Comparison of ENCODE assay signal across 10 cellular contexts in the genomic region with DNA sequence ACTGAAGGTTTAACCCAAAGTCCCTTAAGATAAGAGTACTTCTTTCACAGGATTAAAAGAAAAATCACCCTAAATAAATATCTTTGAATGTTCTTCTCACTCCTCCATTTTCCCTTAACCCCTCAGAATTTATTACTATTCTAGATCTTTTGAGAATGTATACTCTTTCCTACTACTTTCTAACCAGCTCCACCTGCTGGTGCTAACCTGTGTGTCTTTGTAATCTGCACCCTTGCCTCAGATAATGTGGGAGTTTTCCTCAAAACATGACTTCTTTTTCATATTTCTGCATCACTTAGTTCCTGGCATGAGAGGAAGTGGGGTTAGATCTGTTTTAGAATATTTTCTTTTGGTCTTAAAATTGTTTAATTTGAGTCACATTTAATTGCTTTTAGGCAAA.
DNase-seq lines count a peak whose midpoint lies in the region; ATAC-seq, FAIRE-seq and TF ChIP-seq lines count a peak whose summit lies in the region.
"Had no signal": no experiment of that assay in that cellular context is flagged by ENCODE, and none has a peak within 500 bp of the region (broad histone marks: within the 10 kb centered on the region; RNA-seq: fewer than 3 reads in every experiment).

No MANE protein-coding gene starts in this region.

- H3K27ac Mint-ChIP-seq in naive thymus-derived CD4-positive, alpha-beta T cell = no peak overlapping the region
- H3K27ac Mint-ChIP-seq: CD4-positive, CD25-positive, alpha-beta regulatory T cell; dendritic cell treated with granulocyte-macrophage colony-stimulating factor and Interleukin-4, amounts not matched to agents 40 ng/mL and 50 ng/mL, for 4 days had no signal

- peak; percentile 50; the same call in 1 of the 2 replicates for TF ChIP-seq CTCF in PC-9 (conservative IDR thresholded peaks at IDR 0.05)
- TF ChIP-seq CTCF in fibroblast of mammary gland (conservative IDR thresholded peaks at IDR 0.05; ENCODE audit: control insufficient read depth, insufficient read depth, low read depth, low read length) = peak; percentile 12

- no peaks in the 10 kb centered on the region for H3K36me3 Mint-ChIP-seq in naive thymus-derived CD4-positive, alpha-beta T cell
- H3K36me3 Mint-ChIP-seq: CD4-positive, CD25-positive, alpha-beta regulatory T cell had no signal

- no peak overlapping the region for H3K4me2 ChIP-seq in PC-9

- no peak overlapping the region for H2AFZ ChIP-seq in PC-9

- no TSS peak for BruUV-seq in PC-9 (replicated peaks; lab: Mats Ljungman, UMichigan)

- H3K36me3 ChIP-seq in PC-9 (ENCODE audit: low read depth) = no peaks in the 10 kb centered on the region
- H3K36me3 ChIP-seq in naive thymus-derived CD4-positive, alpha-beta T cell (ENCODE audit: control insufficient read depth in 2 of 3, insufficient read depth in 3 of 3, low read length in 3 of 3) = no peaks in the 10 kb centered on the region

- H3K4me1 ChIP-seq in PC-9 (replicated peaks; ENCODE audit: insufficient read depth) = no peaks in the 10 kb centered on the region
- no peaks in the 10 kb centered on the region for H3K4me1 ChIP-seq in naive thymus-derived CD4-positive, alpha-beta T cell (ENCODE audit: control insufficient read depth in 2 of 2, insufficient read depth in 2 of 2, low read length in 2 of 2)

- H3K27me3 Mint-ChIP-seq in naive thymus-derived CD4-positive, alpha-beta T cell = no peaks in the 10 kb centered on the region
- H3K27me3 Mint-ChIP-seq: CD4-positive, CD25-positive, alpha-beta regulatory T cell; dendritic cell treated with granulocyte-macrophage colony-stimulating factor and Interleukin-4, amounts not matched to agents 40 ng/mL and 50 ng/mL, for 4 days had no signal

- no peaks in the 10 kb centered on the region for H3F3A ChIP-seq in PC-9 (ENCODE audit: insufficient read depth, low read depth)

- no peak overlapping the region for H3K4me3 ChIP-seq in PC-9
- no peak overlapping the region for H3K4me3 ChIP-seq in fibroblast of mammary gland (ENCODE audit: control insufficient read depth, low read depth, low read length)
- H3K4me3 ChIP-seq in naive thymus-derived CD4-positive, alpha-beta T cell (ENCODE audit: low read length) = no peak overlapping the region

- ATAC-seq in naive thymus-derived CD4-positive, alpha-beta T cell = no peak

- POLR2A ChIA-PET in PC-9 (lab: Charles Lee; ENCODE audit: unreplicated experiment) = no interaction called here
- POLR2A ChIA-PET in naive thymus-derived CD4-positive, alpha-beta T cell (lab: Charles Lee) = no interaction called here

- CTCF ChIA-PET in PC-9 (lab: Charles Lee) = no interaction called here
- CTCF ChIA-PET in naive thymus-derived CD4-positive, alpha-beta T cell (lab: Charles Lee) = no interaction called here

- intact Hi-C loops in PC-9 (cut with micrococcal nuclease; ENCODE audit: unreplicated experiment) = no loop called here
- intact Hi-C loops in naive thymus-derived CD4-positive, alpha-beta T cell (cut with micrococcal nuclease) = no loop called here

- no peaks in the 10 kb centered on the region for H3K27me3 ChIP-seq in PC-9 (ENCODE audit: insufficient read depth, low read depth)
- no peaks in the 10 kb centered on the region for H3K27me3 ChIP-seq in naive thymus-derived CD4-positive, alpha-beta T cell (ENCODE audit: control insufficient read depth in 2 of 2, insufficient read depth in 2 of 2, low read length in 2 of 2)

- H3K9me3 Mint-ChIP-seq in naive thymus-derived CD4-positive, alpha-beta T cell = peaks cover 0 to 18% (median 6%) of the 10 kb centered on the region in 11 donors
- H3K9me3 Mint-ChIP-seq: dendritic cell treated with granulocyte-macrophage colony-stimulating factor and Interleukin-4, amounts not matched to agents 40 ng/mL and 50 ng/mL, for 4 days had no signal

- no peaks in the 10 kb centered on the region for H3K9me2 ChIP-seq in PC-9 (ENCODE audit: insufficient read depth)

- no peaks in the 10 kb centered on the region for H3K4me1 Mint-ChIP-seq in naive thymus-derived CD4-positive, alpha-beta T cell
- H3K4me1 Mint-ChIP-seq: CD4-positive, CD25-positive, alpha-beta regulatory T cell had no signal

- no peak overlapping the region for H3K4me3 Mint-ChIP-seq in naive thymus-derived CD4-positive, alpha-beta T cell
- H3K4me3 Mint-ChIP-seq: CD4-positive, CD25-positive, alpha-beta regulatory T cell; dendritic cell treated with granulocyte-macrophage colony-stimulating factor and Interleukin-4, amounts not matched to agents 40 ng/mL and 50 ng/mL, for 4 days had no signal

- H3K27ac ChIP-seq in PC-9 = no peak overlapping the region
- H3K27ac ChIP-seq in naive thymus-derived CD4-positive, alpha-beta T cell (ENCODE audit: low read depth, low read length) = no peak overlapping the region

- no peaks in the 10 kb centered on the region for H4K20me1 ChIP-seq in PC-9 (ENCODE audit: insufficient read depth)

- no peaks in the 10 kb centered on the region for H3K79me2 ChIP-seq in PC-9 (ENCODE audit: low read depth)

- DNase-seq in SIG-M5 treated with dmso at 0.1 percent for 504 hours (lab: John Stamatoyannopoulos, UW; ENCODE audit: unreplicated experiment) (peak; percentile 18), SIG-M5 (lab: John Stamatoyannopoulos, UW) (no peak), PC-9 (no peak), fibroblast of mammary gland (ENCODE audit: low read depth) (no peak), superior temporal gyrus (ENCODE audit: extremely low spot score) (peak; percentile 15), HTR-8/SVneo (ENCODE audit: insufficient read length, low spot score) (no peak), T-helper 9 cell (no peak)
- no peak for DNase-seq in naive thymus-derived CD4-positive, alpha-beta T cell
- DNase-seq: CD4-positive, CD25-positive, alpha-beta regulatory T cell had no signal

- FAIRE-seq in HTR-8/SVneo (lab: Jason Lieb, UNC) = no peak

- H3K9me3 ChIP-seq in PC-9 (ENCODE audit: insufficient read depth, low read depth) = no peaks in the 10 kb centered on the region
- H3K9me3 ChIP-seq in naive thymus-derived CD4-positive, alpha-beta T cell (ENCODE audit: control insufficient read depth in 2 of 3, low read length in 3 of 3) = no peaks in the 10 kb centered on the region

Comparison
In these comparisons a context has a peak if more than half of its experiments do, and no peak if none do; other contexts are left out.
1. DNase-seq: peak in SIG-M5 treated with dmso at 0.1 percent for 504 hours (single experiment) and superior temporal gyrus (single experiment); none in SIG-M5 (single experiment), PC-9 (0 of 2), fibroblast of mammary gland (single experiment), HTR-8/SVneo (single experiment), naive thymus-derived CD4-positive, alpha-beta T cell (0 of 9) and T-helper 9 cell (single experiment).